7 cellular contexts compared by ENCODE assay signal in genomic region chr7:39791911-39792310, GRCh38.
DNase-seq lines count a peak whose midpoint lies in the region; ATAC-seq and TF ChIP-seq lines count a peak whose summit lies in the region.
"Not testable (repeated sequence)": the region's sequence is repeated elsewhere in the genome, so short reads cannot be mapped to it uniquely, and the experiment has no call there.

No MANE protein-coding gene starts in this region.

- ATAC-seq in HCT116, result peak; percentile 57; the same call in 1 of the 2 replicates
- ATAC-seq in foreskin keratinocyte, result not testable (repeated sequence)

- not testable (repeated sequence) for H3K4me3 ChIP-seq in HCT116 (replicated peaks in 1 of 2; ENCODE audit: low read depth in 1 of 2, low read length in 2 of 2); SK-N-SH (ENCODE audit: low read depth in 2 of 2, low read length in 1 of 2); osteoblast (ENCODE audit: insufficient read depth, low read length)

- H3K9me3 ChIP-seq in HCT116 (ENCODE audit: control insufficient read depth in 1 of 2, insufficient read depth in 1 of 2, low read depth in 1 of 2, low read length in 2 of 2); SK-N-SH; osteoblast (ENCODE audit: low read depth, low read length): not testable (repeated sequence)

- H3K9ac ChIP-seq in HCT116 (ENCODE audit: low read length); SK-N-SH: not testable (repeated sequence)

- not testable (repeated sequence) for H3K36me3 ChIP-seq in HCT116 (ENCODE audit: control insufficient read depth in 1 of 2, insufficient read depth in 2 of 2, low read length in 2 of 2); SK-N-SH (replicated peaks in 1 of 2; ENCODE audit: control insufficient read depth in 1 of 2, insufficient read depth in 2 of 2, low read length in 1 of 2); osteoblast (ENCODE audit: insufficient read depth, low read length)

- not testable (repeated sequence) for H3K79me2 ChIP-seq in HCT116 (ENCODE audit: insufficient read depth, low read length); SK-N-SH (ENCODE audit: insufficient read depth); osteoblast (ENCODE audit: insufficient read depth, low read length)

- not testable (repeated sequence) for H3K4me2 ChIP-seq in HCT116 (ENCODE audit: low read length); SK-N-SH; osteoblast (ENCODE audit: insufficient read depth, low read length)

- not testable (repeated sequence) for H3K9me2 ChIP-seq in HCT116 (ENCODE audit: insufficient read depth); SK-N-SH

- not testable (repeated sequence) for H2AFZ ChIP-seq in HCT116 (ENCODE audit: low read depth, low read length, poor library complexity, severe bottlenecking); SK-N-SH (ENCODE audit: low read depth); osteoblast (ENCODE audit: low read length)

- not testable (repeated sequence) for H3K27ac ChIP-seq in HCT116 (ENCODE audit: low read depth, low read length); foreskin keratinocyte; osteoblast (ENCODE audit: low read depth, low read length)
- peak overlapping the region in 1 of 2 experiments; percentile 4; a peak in 1 of 4 replicates for H3K27ac ChIP-seq in SK-N-SH (ENCODE audit: low read depth in 2 of 2, low read length in 1 of 2)

- not testable (repeated sequence) for H4K20me1 ChIP-seq in HCT116 (ENCODE audit: insufficient read depth); SK-N-SH (ENCODE audit: insufficient read depth); osteoblast (ENCODE audit: insufficient read depth, low read length)

- not testable (repeated sequence) for BruUV-seq in HCT116 (replicated peaks; lab: Mats Ljungman, UMichigan)

- not testable (repeated sequence) for H3K27me3 ChIP-seq in HCT116 (ENCODE audit: insufficient read depth, low read length); SK-N-SH (ENCODE audit: insufficient read depth); foreskin keratinocyte; osteoblast (ENCODE audit: insufficient read depth, low read length)

- intact Hi-C loops in HCT116 (cut with micrococcal nuclease), result loop anchor here (1.0 kb wide), 1 partner anchor 212 kb away; no protein-coding TSS in a partner anchor

- DNase-seq in EL, result peak; percentile 14
- not testable (repeated sequence) for DNase-seq in HCT116 (ENCODE audit: low read depth, low spot score); SK-N-SH; foreskin keratinocyte; osteoblast (ENCODE audit: insufficient read length, low spot score, missing footprints)
- peak; percentile 7 for DNase-seq in activated naive CD8-positive, alpha-beta T cell treated with anti-CD3 and anti-CD28 coated beads for 36 hours
- DNase-seq in endothelial cell (ENCODE audit: low spot score), result peak; percentile 20

- POLR2A ChIA-PET in HCT116 (lab: Charles Lee), result interaction anchor here (1.9 kb wide), 1 partner anchor 211 kb away, joined by 8 read pairs; no protein-coding TSS in a partner anchor
- POLR2A ChIA-PET in SK-N-SH (lab: Yijun Ruan, JAX), result not testable (repeated sequence)

- 73% methylated on average over 12 of the region's 16 CpGs for WGBS in SK-N-SH (ENCODE audit: low lambda C conversion rate)

- not testable (repeated sequence) for H3K27ac Mint-ChIP-seq in activated naive CD8-positive, alpha-beta T cell treated with anti-CD3 and anti-CD28 coated beads for 36 hours; endothelial cell (ENCODE audit: unreplicated experiment)

- RAD21 ChIA-PET in HCT116 (lab: Charles Lee; ENCODE audit: low non-redundant PET in 1 of 2, low total read pairs in 2 of 2, uncharacterized antibody in 2 of 2, unreplicated experiment in 2 of 2), result interaction anchor here in 1 of 2 experiments (0.6 to 1.5 kb wide), 2 partner anchors 48 to 212 kb away, joined by 3 to 6 read pairs; no protein-coding TSS in a partner anchor

- CTCF ChIA-PET in HCT116 (lab: Charles Lee) (interaction anchor here (1.5 to 3.0 kb wide), 2 partner anchors 18 to 212 kb away, joined by 3 to 34 read pairs; no protein-coding TSS in a partner anchor), SK-N-SH (lab: Yijun Ruan, JAX) (interaction anchor here (0.9 to 1.1 kb wide), 2 partner anchors 210 to 211 kb away, joined by 3 read pairs; no protein-coding TSS in a partner anchor)

- peak; percentile 29 to 37 (median 31); a peak in 4 of 6 replicates for TF ChIP-seq CTCF in HCT116 (IDR thresholded peaks at IDR 0.05 in 2 of 3, conservative IDR thresholded peaks at IDR 0.05 in 1 of 3; ENCODE audit: borderline replicate concordance in 1 of 3, insufficient read depth in 1 of 3, low read depth in 2 of 3, low read length in 2 of 3)
- peak; percentile 48 for TF ChIP-seq CTCF in SK-N-SH (IDR thresholded peaks at IDR 0.05)
- not testable (repeated sequence) for TF ChIP-seq CTCF in endothelial cell (IDR thresholded peaks at IDR 0.05; ENCODE audit: unreplicated experiment)
- TF ChIP-seq CTCF in foreskin keratinocyte (conservative IDR thresholded peaks at IDR 0.05), result peak; percentile 44
- TF ChIP-seq CTCF in osteoblast (IDR thresholded peaks at IDR 0.05; ENCODE audit: extremely low read depth, low read depth, low read length), result peak; percentile 6

- H3K4me3 Mint-ChIP-seq in activated naive CD8-positive, alpha-beta T cell treated with anti-CD3 and anti-CD28 coated beads for 36 hours; endothelial cell (ENCODE audit: unreplicated experiment): not testable (repeated sequence)

- H3K27me3 Mint-ChIP-seq in activated naive CD8-positive, alpha-beta T cell treated with anti-CD3 and anti-CD28 coated beads for 36 hours; endothelial cell (ENCODE audit: unreplicated experiment): not testable (repeated sequence)

- H3K36me3 Mint-ChIP-seq in activated naive CD8-positive, alpha-beta T cell treated with anti-CD3 and anti-CD28 coated beads for 36 hours; endothelial cell (ENCODE audit: low read depth, unreplicated experiment): not testable (repeated sequence)

- not testable (repeated sequence) for H3F3A ChIP-seq in SK-N-SH (replicated peaks; ENCODE audit: insufficient read depth)

- H3K4me1 ChIP-seq in HCT116 (ENCODE audit: control insufficient read depth in 1 of 2, insufficient read depth in 2 of 2, low read length in 2 of 2); SK-N-SH (ENCODE audit: control insufficient read depth in 1 of 2, insufficient read depth in 2 of 2, low read depth in 1 of 2, low read length in 1 of 2); foreskin keratinocyte; osteoblast (ENCODE audit: insufficient read depth, low read length): not testable (repeated sequence)

- not testable (repeated sequence) for TF ChIP-seq EP300 in SK-N-SH (IDR thresholded peaks at IDR 0.05; ENCODE audit: borderline replicate concordance in 1 of 2, low read depth in 1 of 2, low read length in 1 of 2)

- TF ChIP-seq RAD21 in HCT116 (IDR thresholded peaks at IDR 0.05; ENCODE audit: low read depth) (peak; percentile 53), SK-N-SH (IDR thresholded peaks at IDR 0.05; ENCODE audit: low read length) (peak; percentile 38)

- TF ChIP-seq POLR2A in HCT116 (IDR thresholded peaks at IDR 0.05; ENCODE audit: borderline replicate concordance, extremely low read depth, insufficient read depth, insufficient read length), result not testable (repeated sequence)

- not testable (repeated sequence) for H3K9me3 Mint-ChIP-seq in activated naive CD8-positive, alpha-beta T cell treated with anti-CD3 and anti-CD28 coated beads for 36 hours; endothelial cell (ENCODE audit: unreplicated experiment)

- not testable (repeated sequence) for H3K4me1 Mint-ChIP-seq in activated naive CD8-positive, alpha-beta T cell treated with anti-CD3 and anti-CD28 coated beads for 36 hours; endothelial cell (ENCODE audit: unreplicated experiment)
